11 cellular contexts compared by ENCODE assay signal in the genomic region with DNA sequence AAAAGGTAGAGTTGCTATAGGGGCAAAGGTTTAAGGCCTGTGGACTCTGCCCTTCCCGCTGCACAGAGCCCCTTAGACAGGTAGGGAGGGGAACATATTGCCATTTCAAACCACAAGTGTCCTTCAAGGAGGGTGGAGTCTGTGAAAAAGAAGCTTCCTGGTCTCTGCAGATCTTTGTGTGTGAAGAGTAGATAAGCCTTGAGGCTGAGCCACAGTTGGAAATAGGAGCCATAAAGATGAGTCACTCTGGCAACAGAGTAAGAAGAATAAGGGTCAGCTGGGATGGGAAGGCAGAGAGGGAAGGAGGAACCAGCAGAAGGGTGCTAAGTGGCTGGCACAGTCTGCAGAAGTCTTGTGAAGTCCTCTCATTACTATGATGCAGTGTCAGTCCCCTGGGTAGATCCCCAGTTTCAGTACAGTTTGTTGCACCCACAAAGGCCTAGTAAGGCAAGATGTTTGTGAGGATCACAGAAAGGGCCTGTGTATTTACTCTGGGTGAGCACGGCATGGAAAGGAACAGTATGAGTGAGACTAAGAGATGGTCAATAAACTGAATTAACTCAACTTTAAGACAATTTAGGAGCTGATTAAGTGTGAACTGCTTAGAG. TPM values are rescaled to one million over a fixed set of nuclear protein-coding genes. Genes with fewer than 3 reads are reported as not detected.
DNase-seq lines count a peak whose midpoint lies in the region; ATAC-seq and FAIRE-seq lines count a peak whose summit lies in the region.
"Had no signal": no experiment of that assay in that cellular context is flagged by ENCODE, and none has a peak within 500 bp of the region (broad histone marks: within the 10 kb centered on the region; RNA-seq: fewer than 3 reads in every experiment).

No MANE protein-coding gene starts in this region.

- peak; percentile 38 for FAIRE-seq in HTR-8/SVneo (lab: Jason Lieb, UNC)

- DNase-seq in A172 (ENCODE audit: low spot score) = peak; percentile 92
- DNase-seq in HTR-8/SVneo (ENCODE audit: insufficient read length, low spot score) = peak; percentile 40
- DNase-seq in SKM-1 treated with dmso at 0.1 percent for 144 hours (lab: John Stamatoyannopoulos, UW; ENCODE audit: unreplicated experiment) = peak; percentile 59
- DNase-seq in glomerular visceral epithelial cell (ENCODE audit: extremely low spot score) = peak; percentile 66
- no peak for DNase-seq in T-helper 2 cell
- DNase-seq in NCI-H2081 treated with DMSO at 0.1 percent for 48 hours (lab: John Stamatoyannopoulos, UW) = no peak
- DNase-seq: NCI-H146, sigmoid colon had no signal

- ATAC-seq in HG03175 (IDR thresholded peaks at IDR 0.05; ENCODE audit: unreplicated experiment) (no peak), GM21381 (IDR thresholded peaks at IDR 0.05; ENCODE audit: unreplicated experiment) (no peak)

RNA-seq across cellular contexts. Expression of a gene that starts 18.1 kb away (rescaled TPM):
- not detected in 2 replicates for total RNA-seq in A172 (2014; rRNA removed; shearing (Covaris generic))
- total RNA-seq: esophagus muscularis mucosa, sigmoid colon had no signal

RNA-seq across cellular contexts. Expression of a gene that starts 19.6 kb away (rescaled TPM):
- 26.3 and 28.1 TPM in 2 replicates for total RNA-seq in A172 (2014; rRNA removed; shearing (Covaris generic))

Comparison
In these comparisons a context has a peak if more than half of its experiments do, and no peak if none do; other contexts are left out.
1. DNase-seq: peak in A172 (single experiment), HTR-8/SVneo (single experiment), SKM-1 treated with dmso at 0.1 percent for 144 hours (single experiment) and glomerular visceral epithelial cell (single experiment); none in T-helper 2 cell (0 of 5) and NCI-H2081 treated with DMSO at 0.1 percent for 48 hours (single experiment).